Comparison of ENCODE assay signal across 23 cellular contexts in the genomic region with DNA sequence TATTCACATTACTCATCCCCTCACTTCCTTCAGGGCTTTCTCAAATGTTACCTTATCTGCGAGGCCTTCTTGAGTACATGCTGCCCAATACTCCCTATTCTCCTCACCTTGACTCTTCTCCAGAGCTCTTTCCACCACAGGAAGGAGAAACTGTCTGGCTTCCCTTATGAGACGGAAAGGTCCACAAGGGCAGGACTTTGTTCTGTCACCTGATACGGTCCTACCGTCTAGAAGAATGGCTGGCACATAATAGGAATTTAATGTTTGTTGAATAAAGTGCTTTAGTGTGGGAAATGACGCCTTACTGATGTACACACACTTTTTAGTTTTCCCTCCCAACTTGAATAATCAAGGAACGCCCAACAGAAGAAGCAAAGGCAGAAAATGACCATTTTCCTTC. TPM values are rescaled to one million over a fixed set of nuclear protein-coding genes. Genes with fewer than 3 reads are reported as not detected.
DNase-seq lines count a peak whose midpoint lies in the region; ATAC-seq and TF ChIP-seq lines count a peak whose summit lies in the region.
"Had no signal": no experiment of that assay in that cellular context is flagged by ENCODE, and none has a peak within 500 bp of the region (broad histone marks: within the 10 kb centered on the region; RNA-seq: fewer than 3 reads in every experiment).

No MANE protein-coding gene starts in this region.

- H3K4me1 ChIP-seq in BLaER1 (peaks cover 93% of the 10 kb centered on the region), Caco-2 (peaks cover 18% of the 10 kb centered on the region), mucosa of descending colon (ENCODE audit: low read depth) (peaks cover 20% of the 10 kb centered on the region)
- peaks cover 16% of the 10 kb centered on the region for H3K4me1 ChIP-seq in CD8-positive, alpha-beta memory T cell (ENCODE audit: insufficient read depth, low read length)

- peak; percentile 39 for ATAC-seq in mucosa of descending colon
- ATAC-seq in GM19467 (IDR thresholded peaks at IDR 0.05; ENCODE audit: unreplicated experiment) = no peak
- no peak for ATAC-seq in activated T-cell treated with anti-CD3 and anti-CD28 coated beads, Interleukin-2, amount 50 U/mL, for 4 hours

- no peak overlapping the region for H3K9ac ChIP-seq in BLaER1

- no peaks in the 10 kb centered on the region for H3K9me3 ChIP-seq in BLaER1
- H3K9me3 ChIP-seq in Caco-2 = no peaks in the 10 kb centered on the region
- H3K9me3 ChIP-seq in mucosa of descending colon = no peaks in the 10 kb centered on the region
- H3K9me3 ChIP-seq in CD8-positive, alpha-beta memory T cell (ENCODE audit: low read length) = no peaks in the 10 kb centered on the region
- H3K9me3 ChIP-seq: thoracic aorta had no signal

- no peaks in the 10 kb centered on the region for H3K27me3 ChIP-seq in BLaER1
- no peaks in the 10 kb centered on the region for H3K27me3 ChIP-seq in Caco-2 (replicated peaks; ENCODE audit: control insufficient read depth, insufficient read depth, low read length)
- no peaks in the 10 kb centered on the region for H3K27me3 ChIP-seq in CD8-positive, alpha-beta memory T cell (ENCODE audit: insufficient read depth, low read length, poor library complexity, severe bottlenecking)

- no peak for TF ChIP-seq CTCF in Caco-2 (IDR thresholded peaks at IDR 0.05; ENCODE audit: insufficient read depth in 1 of 2, low read depth in 1 of 2, low read length in 1 of 2, severe bottlenecking in 1 of 2, unreplicated experiment in 1 of 2)
- TF ChIP-seq CTCF in mucosa of descending colon (IDR thresholded peaks at IDR 0.05) = no peak

- POLR2A ChIA-PET in Caco-2 (lab: Charles Lee) = no interaction called here
- POLR2A ChIA-PET in activated CD4-positive, alpha-beta memory T cell treated with anti-CD3 and anti-CD28 coated beads, Interleukin-2, amount 10 ng/mL, durations not matched to agents 7 days and 5 days (lab: Charles Lee) = interaction anchor here (0.6 to 4.9 kb wide), 4 partner anchors 11 to 101 kb away, joined by 3 to 40 read pairs (median 26); a partner anchor contains a TSS
- POLR2A ChIA-PET in CD8-positive, alpha-beta memory T cell (lab: Charles Lee) = no interaction called here

- H3K4me3 Mint-ChIP-seq in Caco-2 (ENCODE audit: unreplicated experiment) = no peak overlapping the region
- H3K4me3 Mint-ChIP-seq in activated CD4-positive, alpha-beta memory T cell treated with anti-CD3 and anti-CD28 coated beads, Interleukin-2, amount 10 ng/mL, durations not matched to agents 7 days and 5 days = peak overlapping the region; percentile 5
- H3K4me3 Mint-ChIP-seq in CD8-positive, alpha-beta memory T cell = no peak overlapping the region
- H3K4me3 Mint-ChIP-seq in activated T-cell treated with anti-CD3 and anti-CD28 coated beads, Interleukin-2, amount 50 U/mL, for 4 hours = no peak overlapping the region
- H3K4me3 Mint-ChIP-seq: B cell; central memory CD8-positive, alpha-beta T cell; nephron had no signal

- H3K4me3 ChIP-seq in BLaER1 (no peak overlapping the region), Caco-2 (ENCODE audit: low read depth, low read length) (no peak overlapping the region), mucosa of descending colon (no peak overlapping the region)
- H3K4me3 ChIP-seq in CD8-positive, alpha-beta memory T cell (ENCODE audit: low read length) = no peak overlapping the region
- H3K4me3 ChIP-seq: skin epidermis, thoracic aorta had no signal

- peaks cover 43% of the 10 kb centered on the region for H3K36me3 Mint-ChIP-seq in Caco-2 (ENCODE audit: insufficient read depth, unreplicated experiment)
- H3K36me3 Mint-ChIP-seq in activated CD4-positive, alpha-beta memory T cell treated with anti-CD3 and anti-CD28 coated beads, Interleukin-2, amount 10 ng/mL, durations not matched to agents 7 days and 5 days (ENCODE audit: low read depth) = peaks cover 56% of the 10 kb centered on the region
- H3K36me3 Mint-ChIP-seq in CD8-positive, alpha-beta memory T cell = peaks cover 0 to 29% (median 5%) of the 10 kb centered on the region in 3 donors
- H3K36me3 Mint-ChIP-seq in activated T-cell treated with anti-CD3 and anti-CD28 coated beads, Interleukin-2, amount 50 U/mL, for 4 hours (ENCODE audit: insufficient read depth) = peaks cover 6% of the 10 kb centered on the region

- peak overlapping the region; percentile 1 for H3K27ac Mint-ChIP-seq in Caco-2 (ENCODE audit: unreplicated experiment)
- peak overlapping the region; percentile 48 for H3K27ac Mint-ChIP-seq in activated CD4-positive, alpha-beta memory T cell treated with anti-CD3 and anti-CD28 coated beads, Interleukin-2, amount 10 ng/mL, durations not matched to agents 7 days and 5 days
- H3K27ac Mint-ChIP-seq in CD8-positive, alpha-beta memory T cell = peak overlapping the region in 4 of 8 donors; percentile 9 to 79 (median 56)
- H3K27ac Mint-ChIP-seq: B cell, nephron, progenitor cell of endocrine pancreas had no signal

- no peaks in the 10 kb centered on the region for H3K27me3 Mint-ChIP-seq in Caco-2 (ENCODE audit: insufficient read depth, unreplicated experiment)
- no peaks in the 10 kb centered on the region for H3K27me3 Mint-ChIP-seq in activated CD4-positive, alpha-beta memory T cell treated with anti-CD3 and anti-CD28 coated beads, Interleukin-2, amount 10 ng/mL, durations not matched to agents 7 days and 5 days
- H3K27me3 Mint-ChIP-seq in CD8-positive, alpha-beta memory T cell = no peaks in the 10 kb centered on the region
- no peaks in the 10 kb centered on the region for H3K27me3 Mint-ChIP-seq in activated T-cell treated with anti-CD3 and anti-CD28 coated beads, Interleukin-2, amount 50 U/mL, for 4 hours (ENCODE audit: low read depth)
- H3K27me3 Mint-ChIP-seq: B cell; central memory CD8-positive, alpha-beta T cell; progenitor cell of endocrine pancreas had no signal

- peak overlapping the region; percentile 73 for H3K4me2 ChIP-seq in BLaER1

- CTCF ChIA-PET in Caco-2 (lab: Charles Lee) = no interaction called here
- CTCF ChIA-PET in activated CD4-positive, alpha-beta memory T cell treated with anti-CD3 and anti-CD28 coated beads, Interleukin-2, amount 10 ng/mL, durations not matched to agents 7 days and 5 days (lab: Charles Lee) = interaction anchor here (0.7 to 28.6 kb wide), 3 partner anchors 11 to 96 kb away, joined by 3 to 951 read pairs (median 5); a partner anchor contains a TSS
- CTCF ChIA-PET in CD8-positive, alpha-beta memory T cell (lab: Charles Lee) = interaction anchor here (1.2 kb wide), 1 partner anchor 102 kb away, joined by 3 read pairs; no protein-coding TSS in a partner anchor

- no peaks in the 10 kb centered on the region for H3K9me3 Mint-ChIP-seq in Caco-2 (ENCODE audit: unreplicated experiment)
- no peaks in the 10 kb centered on the region for H3K9me3 Mint-ChIP-seq in activated CD4-positive, alpha-beta memory T cell treated with anti-CD3 and anti-CD28 coated beads, Interleukin-2, amount 10 ng/mL, durations not matched to agents 7 days and 5 days
- no peaks in the 10 kb centered on the region for H3K9me3 Mint-ChIP-seq in CD8-positive, alpha-beta memory T cell
- H3K9me3 Mint-ChIP-seq in activated T-cell treated with anti-CD3 and anti-CD28 coated beads, Interleukin-2, amount 50 U/mL, for 4 hours = no peaks in the 10 kb centered on the region
- H3K9me3 Mint-ChIP-seq: central memory CD8-positive, alpha-beta T cell; nephron had no signal

- peaks cover 25% of the 10 kb centered on the region; the same call in 1 of the 2 replicates for H4K20me1 ChIP-seq in BLaER1

- intact Hi-C loops in Caco-2 (cut with micrococcal nuclease; ENCODE audit: unreplicated experiment) (no loop called here), mucosa of descending colon (cut with DNase I, micrococcal nuclease) (no loop called here)

- H3K36me3 ChIP-seq in BLaER1 = peaks cover 25% of the 10 kb centered on the region
- no peaks in the 10 kb centered on the region; the same call in none of the 2 replicates for H3K36me3 ChIP-seq in Caco-2 (ENCODE audit: control insufficient read depth, insufficient read depth, low read length)
- H3K36me3 ChIP-seq in mucosa of descending colon (ENCODE audit: low read depth) = no peaks in the 10 kb centered on the region
- no peaks in the 10 kb centered on the region for H3K36me3 ChIP-seq in CD8-positive, alpha-beta memory T cell (ENCODE audit: insufficient read depth, low read length)

- BruUV-seq in Caco-2 (replicated peaks; lab: Mats Ljungman, UMichigan) = no TSS peak

- H3K4me1 Mint-ChIP-seq in Caco-2 (ENCODE audit: low read depth, unreplicated experiment) = peaks cover 11% of the 10 kb centered on the region
- H3K4me1 Mint-ChIP-seq in activated CD4-positive, alpha-beta memory T cell treated with anti-CD3 and anti-CD28 coated beads, Interleukin-2, amount 10 ng/mL, durations not matched to agents 7 days and 5 days = peaks cover 46% of the 10 kb centered on the region
- H3K4me1 Mint-ChIP-seq in CD8-positive, alpha-beta memory T cell = peaks cover 22 to 32% (median 28%) of the 10 kb centered on the region in 3 donors
- H3K4me1 Mint-ChIP-seq in activated T-cell treated with anti-CD3 and anti-CD28 coated beads, Interleukin-2, amount 50 U/mL, for 4 hours (ENCODE audit: low read depth) = peaks cover 36% of the 10 kb centered on the region

- H3K27ac ChIP-seq in BLaER1 = peak overlapping the region; percentile 54; the same call in 1 of the 2 replicates
- H3K27ac ChIP-seq in CD8-positive, alpha-beta memory T cell (ENCODE audit: low read depth, low read length) = no peak overlapping the region
- H3K27ac ChIP-seq: thoracic aorta had no signal

- DNase-seq in Caco-2 (no peak), mucosa of descending colon (no peak), inferior parietal cortex (ENCODE audit: extremely low spot score) (no peak)
- DNase-seq in activated CD4-positive, alpha-beta memory T cell treated with anti-CD3 and anti-CD28 coated beads, Interleukin-2, amount 10 ng/mL, durations not matched to agents 7 days and 5 days = no peak
- no peak for DNase-seq in CD8-positive, alpha-beta memory T cell
- DNase-seq in activated T-cell treated with anti-CD3 and anti-CD28 coated beads, Interleukin-2, amount 50 U/mL, for 4 hours = no peak
- DNase-seq: activated CD4-positive, alpha-beta T cell treated with anti-CD3 and anti-CD28 coated beads, Interleukin-2, amount 50 U/mL, for 1 hour; amniotic stem cell; DMS153; mammary epithelial cell; NCI-H1105; NCI-H526 treated with DMSO at 0.1 percent for 48 hours; SIG-M5; stimulated activated CD8-positive, alpha-beta memory T cell treated with anti-CD3 and anti-CD28 coated beads, Interleukin-4, amount 100 ng/mL, for 48 hours; T-helper 9 cell had no signal

RNA-seq across cellular contexts. Expression of a gene that starts 52.5 kb away (rescaled TPM):
- 81.1 and 82.3 TPM in 2 replicates for total RNA-seq in Caco-2 (2022)
- 10 to 100 TPM; 52.3 to 55.8 TPM for total RNA-seq in activated CD4-positive, alpha-beta memory T cell treated with anti-CD3 and anti-CD28 coated beads, Interleukin-2, amount 10 ng/mL, durations not matched to agents 7 days and 5 days
- 10 to 100 TPM; 33.5 to 48.0 (median 35.9) TPM for total RNA-seq in mucosa of descending colon
- total RNA-seq in CD8-positive, alpha-beta memory T cell = 10 to 100 TPM; 71.2 to 73.2 TPM
- 115 TPM for polyA plus RNA-seq in CD8-positive, alpha-beta memory T cell
- 10 to 100 TPM; 54.1 to 58.8 (median 55.7) TPM for total RNA-seq in activated T-cell treated with anti-CD3 and anti-CD28 coated beads, Interleukin-2, amount 50 U/mL, for 4 hours
